In the genomic region with DNA sequence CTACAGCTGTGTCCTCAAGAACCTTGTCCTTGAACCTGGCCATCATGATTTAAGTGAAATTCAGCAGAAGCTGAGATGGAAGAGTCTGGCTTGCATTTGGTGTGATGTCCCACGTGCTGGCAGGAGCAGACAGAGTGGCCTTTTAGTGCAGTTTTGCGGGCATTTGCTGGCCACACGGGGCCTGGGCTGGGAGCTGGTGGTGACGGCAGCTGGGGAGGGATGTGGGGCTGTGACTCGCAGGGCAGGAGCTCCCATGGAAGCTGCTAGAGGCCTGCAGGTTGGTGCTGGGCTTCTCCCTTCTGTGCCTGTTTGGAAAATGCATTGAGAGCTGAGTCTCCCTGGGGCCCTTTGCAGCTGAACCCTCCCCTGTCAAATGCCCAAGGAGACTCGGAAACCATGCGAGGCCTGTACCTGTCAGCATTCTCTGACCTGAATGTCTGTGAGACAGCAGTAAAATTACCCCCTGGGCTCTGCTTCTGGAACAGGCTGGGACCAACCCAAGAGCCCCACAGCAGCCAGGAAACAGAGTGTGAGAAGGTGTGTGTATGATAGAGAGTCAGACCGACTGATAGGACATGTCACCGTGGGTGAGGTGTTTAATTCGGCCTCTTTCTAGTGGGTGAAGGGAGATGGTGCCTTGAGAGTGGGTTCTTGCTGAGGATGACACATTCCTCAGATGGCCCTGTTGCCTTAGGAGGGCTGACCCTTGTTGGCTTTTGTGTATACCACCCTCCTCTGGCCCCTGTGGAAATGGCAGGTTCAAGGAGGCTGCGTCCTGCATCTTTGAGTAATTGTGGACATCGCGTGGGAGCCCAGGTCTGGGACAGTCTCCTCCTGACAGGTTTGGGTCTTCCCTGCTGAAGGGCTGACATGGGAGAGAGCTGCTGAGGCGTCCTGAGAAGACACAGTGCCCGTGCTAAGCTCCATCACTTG, we compare ENCODE assay signal across 14 cellular contexts.
DNase-seq lines count a peak whose midpoint lies in the region; ATAC-seq, FAIRE-seq and TF ChIP-seq lines count a peak whose summit lies in the region.
"Had no signal": no experiment of that assay in that cellular context is flagged by ENCODE, and none has a peak within 500 bp of the region (broad histone marks: within the 10 kb centered on the region; RNA-seq: fewer than 3 reads in every experiment).

No MANE protein-coding gene starts in this region.

- peaks cover 5% of the 10 kb centered on the region; the same call in 1 of the 3 replicates for H3K36me3 Mint-ChIP-seq in GM23338 (ENCODE audit: low read depth)

- H3K9me3 ChIP-seq in K562 (replicated peaks; ENCODE audit: control insufficient read depth, insufficient read depth, low read depth, low read length) (no peaks in the 10 kb centered on the region), A673 (ENCODE audit: low read depth, low read length, poor library complexity, severe bottlenecking) (no peaks in the 10 kb centered on the region)
- H3K9me3 ChIP-seq: stomach had no signal

- peak overlapping the region; percentile 52; the same call in 1 of the 2 replicates for H3K27ac Mint-ChIP-seq in GM23338
- H3K27ac Mint-ChIP-seq: natural killer cell treated with Interleukin-12 subunit alpha and Interleukin-12 subunit beta and Interleukin-15 and Interleukin-18, amount 100 ng/mL, for 72 hours had no signal

- no TSS peak for BruUV-seq in K562 (replicated peaks; lab: Mats Ljungman, UMichigan)
- BruUV-seq in A673 (replicated peaks; lab: Mats Ljungman, UMichigan): no TSS peak

- CTCF ChIA-PET in K562 (lab: Yijun Ruan, JAX; ENCODE audit: low intra/inter-chr PET ratio): interaction anchor here (1.0 to 1.7 kb wide), 2 partner anchors 158 to 159 kb away, joined by 3 to 6 read pairs; no protein-coding TSS in a partner anchor
- CTCF ChIA-PET in A673 (lab: Charles Lee): no interaction called here

- H4K20me1 ChIP-seq in GM23338 (replicated peaks; ENCODE audit: insufficient read depth) (peaks cover 4% of the 10 kb centered on the region; the same call in 1 of the 2 replicates), K562 (replicated peaks; ENCODE audit: control insufficient read depth, insufficient read depth, low read length) (0 out of 2 replicates have a peak, but pooled peaks cover 3% of the 10 kb centered on the region)

- no peaks in the 10 kb centered on the region for H3K9me2 ChIP-seq in GM23338 (ENCODE audit: insufficient read depth)

- H3K4me1 Mint-ChIP-seq in GM23338: peaks cover 29% of the 10 kb centered on the region

- peak; percentile 52 to 74 for TF ChIP-seq CTCF in GM23338 (conservative IDR thresholded peaks at IDR 0.05; ENCODE audit: low read depth in 2 of 2)
- peak; percentile 57 to 66 (median 63) for TF ChIP-seq CTCF in K562 (IDR thresholded peaks at IDR 0.05 in 2 of 3, conservative IDR thresholded peaks at IDR 0.05 in 1 of 3; ENCODE audit: insufficient read depth in 2 of 3, low read depth in 1 of 3, low read length in 3 of 3)
- TF ChIP-seq CTCF in kidney epithelial cell (IDR thresholded peaks at IDR 0.05; ENCODE audit: insufficient read depth, low read length, poor library complexity, severe bottlenecking): peak; percentile 15
- no peak for TF ChIP-seq CTCF in A673 (conservative IDR thresholded peaks at IDR 0.05; ENCODE audit: low read depth, low read length)

- no peaks in the 10 kb centered on the region for H3K9me3 Mint-ChIP-seq in GM23338
- H3K9me3 Mint-ChIP-seq: natural killer cell treated with Interleukin-12 subunit alpha and Interleukin-12 subunit beta and Interleukin-15 and Interleukin-18, amount 100 ng/mL, for 72 hours had no signal

- WGBS in K562 (ENCODE audit: insufficient coverage, low coverage, missing lambda C conversion rate): 77% methylated on average over 14 of the region's 15 CpGs

- POLR2A ChIA-PET in K562 (lab: Yijun Ruan, JAX): interaction anchor here (0.7 to 2.1 kb wide), 2 partner anchors 152 to 219 kb away, joined by 3 to 4 read pairs; no protein-coding TSS in a partner anchor
- POLR2A ChIA-PET in A673 (lab: Charles Lee; ENCODE audit: low non-redundant PET): no interaction called here

- no peak overlapping the region for H3K4me2 ChIP-seq in GM23338
- no peak overlapping the region for H3K4me2 ChIP-seq in K562 (ENCODE audit: insufficient read depth, low read length)

- no peak for TF ChIP-seq EP300 in K562 (IDR thresholded peaks at IDR 0.05; ENCODE audit: low read length)

- ATAC-seq in GM23338 (peak; percentile 74), K562 (peak; percentile 84), HG03159 (IDR thresholded peaks at IDR 0.05; ENCODE audit: unreplicated experiment) (no peak)

- peak; percentile 33 for DNase-seq in ACHN
- peak; percentile 72 for DNase-seq in GM23338 (ENCODE audit: low spot score)
- DNase-seq in K562 (ENCODE audit: extremely low read depth in 1 of 4, low spot score in 3 of 4): peak in 2 of 4 experiments; percentile 50 to 56
- no peak for DNase-seq in kidney epithelial cell (ENCODE audit: low read depth)
- no peak for DNase-seq in SKM-1 treated with dmso at 0.1 percent for 144 hours (lab: John Stamatoyannopoulos, UW; ENCODE audit: unreplicated experiment)
- no peak for DNase-seq in NCI-H1092 (lab: John Stamatoyannopoulos, UW)
- DNase-seq in A673 (ENCODE audit: low spot score): no peak
- DNase-seq: activated CD4-positive, alpha-beta T cell treated with anti-CD3 and anti-CD28 coated beads, Interleukin-2, amount 50 U/mL, for 4 hours; stimulated activated CD4-positive, alpha-beta T cell treated with anti-CD3 and anti-CD28 coated beads, Interleukin-1b, Interleukin-23, amount 100 ng/mL, for 48 hours; stomach had no signal

- H3K4me1 ChIP-seq in GM23338 (ENCODE audit: insufficient read depth) (peaks cover 11% of the 10 kb centered on the region), K562 (replicated peaks in 1 of 2; ENCODE audit: control insufficient read depth in 2 of 2, insufficient read depth in 2 of 2, low read length in 2 of 2) (peaks cover 11 to 14% of the 10 kb centered on the region in 2 experiments), A673 (ENCODE audit: insufficient read depth, low read length, poor library complexity, severe bottlenecking) (peaks cover 16% of the 10 kb centered on the region)

- H3K27ac ChIP-seq in GM23338 (ENCODE audit: low read depth) (no peak overlapping the region), K562 (ENCODE audit: extremely low read depth, low read depth, low read length) (no peak overlapping the region), A673 (ENCODE audit: low read depth, low read length, poor library complexity, severe bottlenecking) (no peak overlapping the region)
- H3K27ac ChIP-seq: HL-60, stomach had no signal

- H3K36me3 ChIP-seq in GM23338 (ENCODE audit: insufficient read depth): no peaks in the 10 kb centered on the region
- H3K36me3 ChIP-seq in K562 (ENCODE audit: control insufficient read depth, insufficient read depth, low read length): peaks cover 35% of the 10 kb centered on the region
- H3K36me3 ChIP-seq in kidney epithelial cell (ENCODE audit: control insufficient read depth, insufficient read depth, low read length): no peaks in the 10 kb centered on the region
- H3K36me3 ChIP-seq in A673 (ENCODE audit: insufficient read depth, low read length, poor library complexity, severe bottlenecking): no peaks in the 10 kb centered on the region

- H3K79me2 ChIP-seq in GM23338 (replicated peaks; ENCODE audit: insufficient read depth) (peaks cover 15% of the 10 kb centered on the region), K562 (ENCODE audit: control insufficient read depth, insufficient read depth, low read length) (peaks cover 4% of the 10 kb centered on the region; the same call in 1 of the 3 replicates)

- H3K9me1 ChIP-seq in K562 (ENCODE audit: control insufficient read depth, insufficient read depth, low read length): no peaks in the 10 kb centered on the region

- no peak overlapping the region for H3K4me3 ChIP-seq in GM23338
- no peak overlapping the region for H3K4me3 ChIP-seq in K562
- no peak overlapping the region for H3K4me3 ChIP-seq in kidney epithelial cell (ENCODE audit: low read depth, low read length)
- no peak overlapping the region for H3K4me3 ChIP-seq in A673 (ENCODE audit: low read depth, low read length, poor library complexity, severe bottlenecking)
- H3K4me3 ChIP-seq: stomach had no signal

- H3F3A ChIP-seq in GM23338 (replicated peaks; ENCODE audit: low read depth): no peaks in the 10 kb centered on the region

- H3K27me3 Mint-ChIP-seq in GM23338 (ENCODE audit: insufficient read depth, low read depth, poor library complexity): peaks cover 6% of the 10 kb centered on the region
- H3K27me3 Mint-ChIP-seq: natural killer cell treated with Interleukin-12 subunit alpha and Interleukin-12 subunit beta and Interleukin-15 and Interleukin-18, amount 100 ng/mL, for 72 hours had no signal

- intact Hi-C loops in K562 (cut with micrococcal nuclease): loop anchor here (1.0 kb wide), 1 partner anchor 159 kb away; no protein-coding TSS in a partner anchor
- intact Hi-C loops in A673 (cut with micrococcal nuclease; ENCODE audit: unreplicated experiment): no loop called here

- no peaks in the 10 kb centered on the region for H3K27me3 ChIP-seq in GM23338 (ENCODE audit: insufficient read depth)
- H3K27me3 ChIP-seq in K562 (ENCODE audit: control insufficient read depth in 2 of 2, insufficient read depth in 2 of 2, low read length in 2 of 2): no peaks in the 10 kb centered on the region
- no peaks in the 10 kb centered on the region for H3K27me3 ChIP-seq in kidney epithelial cell (ENCODE audit: control insufficient read depth, insufficient read depth, low read length)
- no peaks in the 10 kb centered on the region for H3K27me3 ChIP-seq in A673 (replicated peaks; ENCODE audit: insufficient read depth, low read depth, low read length, poor library complexity)
- H3K27me3 ChIP-seq: stomach had no signal

- no peak overlapping the region for H3K4me3 Mint-ChIP-seq in GM23338
- H3K4me3 Mint-ChIP-seq: natural killer cell treated with Interleukin-12 subunit alpha and Interleukin-12 subunit beta and Interleukin-15 and Interleukin-18, amount 100 ng/mL, for 72 hours had no signal

- H2AFZ ChIP-seq in GM23338 (no peak overlapping the region), K562 (ENCODE audit: low read depth, low read length) (no peak overlapping the region)

- in situ Hi-C loops in ACHN (cut with HindIII; ENCODE audit: low pct_ligation_motif_present, low pct_unique_long_range_greater_than_20kb, low sequenced_read_pairs): no loop called here
- in situ Hi-C loops in K562 (cut with MboI): no loop called here

- no peak for FAIRE-seq in K562 (lab: Jason Lieb, UNC)
- FAIRE-seq: GM19239 had no signal

- H3K9ac ChIP-seq in K562 (ENCODE audit: insufficient read depth in 1 of 2, low read depth in 2 of 2, low read length in 2 of 2): peak overlapping the region in 1 of 2 experiments; percentile 51; a peak in 1 of 4 replicates

- TF ChIP-seq POLR2A in K562 (conservative IDR thresholded peaks at IDR 0.05): no peak

- TF ChIP-seq RAD21 in K562 (CRISPR knock-in tag; conservative IDR thresholded peaks at IDR 0.05 in 1 of 2, IDR thresholded peaks at IDR 0.05 in 1 of 2): peak; percentile 41 to 82

TF ChIP-seq in GM23338, 12 proteins besides CTCF, POLR2A, EP300 and RAD21 (continues in another document):
- no peak for TF ChIP-seq ZNF114 (CRISPR knock-in tag; IDR thresholded peaks at IDR 0.05)

Comparison
In these comparisons a context has a peak if more than half of its experiments do, and no peak if none do; other contexts are left out.
1. DNase-seq: peak in ACHN (single experiment) and GM23338 (single experiment); none in kidney epithelial cell (single experiment), SKM-1 treated with dmso at 0.1 percent for 144 hours (single experiment), NCI-H1092 (single experiment) and A673 (single experiment).